ENCODE assay signal across 16 cellular contexts in genomic region chr12:19849208-19849607, GRCh38.
DNase-seq lines count a peak whose midpoint lies in the region; ATAC-seq, FAIRE-seq and TF ChIP-seq lines count a peak whose summit lies in the region.
"Had no signal": no experiment of that assay in that cellular context is flagged by ENCODE, and none has a peak within 500 bp of the region (broad histone marks: within the 10 kb centered on the region; RNA-seq: fewer than 3 reads in every experiment).

No MANE protein-coding gene starts in this region.

- H3K36me3 ChIP-seq in liver (ENCODE audit: control insufficient read depth in 4 of 4, insufficient read depth in 3 of 4, low read depth in 1 of 4, low read length in 3 of 4) (no peaks in the 10 kb centered on the region), HepG2 (replicated peaks in 1 of 2; ENCODE audit: control insufficient read depth in 1 of 2, insufficient read depth in 2 of 2, low read length in 2 of 2) (no peaks in the 10 kb centered on the region), smooth muscle cell (ENCODE audit: low read depth) (no peaks in the 10 kb centered on the region)

- FAIRE-seq in HepG2 (lab: Jason Lieb, UNC): no peak
- FAIRE-seq: A204.1 had no signal

- no peak overlapping the region for H3K4me3 ChIP-seq in liver (ENCODE audit: low read depth in 1 of 3, low read length in 3 of 3)
- no peak overlapping the region for H3K4me3 ChIP-seq in HepG2 (replicated peaks in 1 of 3; ENCODE audit: insufficient read depth in 1 of 3, low read depth in 2 of 3, low read length in 3 of 3)
- no peak overlapping the region for H3K4me3 ChIP-seq in smooth muscle cell

- H4K20me1 ChIP-seq in HepG2 (ENCODE audit: insufficient read depth, low read length): no peaks in the 10 kb centered on the region
- no peaks in the 10 kb centered on the region for H4K20me1 ChIP-seq in smooth muscle cell (ENCODE audit: low read depth)

- no peak overlapping the region for H3K9ac ChIP-seq in liver (ENCODE audit: low read depth in 1 of 2, low read length in 2 of 2)
- no peak overlapping the region for H3K9ac ChIP-seq in HepG2 (ENCODE audit: insufficient read depth, low read depth, low read length)
- H3K9ac ChIP-seq in smooth muscle cell (ENCODE audit: low read depth): no peak overlapping the region

- peaks cover 25% of the 10 kb centered on the region for H3K4me1 Mint-ChIP-seq in activated T-cell treated with anti-CD3 and anti-CD28 coated beads, Interleukin-2, amount 50 U/mL, for 24 hours (ENCODE audit: low read depth)
- H3K4me1 Mint-ChIP-seq: B cell had no signal

- H3K9me3 ChIP-seq in liver (ENCODE audit: control insufficient read depth in 4 of 4, low read length in 3 of 4): peaks cover 0 to 2% (median 0%) of the 10 kb centered on the region in 4 donors
- no peaks in the 10 kb centered on the region for H3K9me3 ChIP-seq in HepG2 (ENCODE audit: low read length)
- no peaks in the 10 kb centered on the region for H3K9me3 ChIP-seq in smooth muscle cell (replicated peaks; ENCODE audit: low read depth)

- H3K36me3 Mint-ChIP-seq in activated T-cell treated with anti-CD3 and anti-CD28 coated beads, Interleukin-2, amount 50 U/mL, for 24 hours (ENCODE audit: low read depth): no peaks in the 10 kb centered on the region

- H3K4me2 ChIP-seq in HepG2 (ENCODE audit: low read depth, low read length) (no peak overlapping the region), smooth muscle cell (no peak overlapping the region)

- H3K9me3 Mint-ChIP-seq in activated T-cell treated with anti-CD3 and anti-CD28 coated beads, Interleukin-2, amount 50 U/mL, for 24 hours: peaks cover 5% of the 10 kb centered on the region

- POLR2A ChIA-PET in HepG2 (lab: Yijun Ruan, JAX): no interaction called here

- H3K27me3 ChIP-seq in liver (ENCODE audit: control insufficient read depth in 4 of 4, insufficient read depth in 4 of 4, low read length in 3 of 4) (no peaks in the 10 kb centered on the region), HepG2 (ENCODE audit: control insufficient read depth in 1 of 2, insufficient read depth in 2 of 2, low read length in 2 of 2) (no peaks in the 10 kb centered on the region), smooth muscle cell (ENCODE audit: low read depth) (no peaks in the 10 kb centered on the region)

- H3K4me1 ChIP-seq in liver (ENCODE audit: control insufficient read depth in 4 of 4, insufficient read depth in 4 of 4, low read length in 3 of 4) (peaks cover 0 to 7% (median 5%) of the 10 kb centered on the region in 4 donors), HepG2 (ENCODE audit: insufficient read depth, low read length) (no peaks in the 10 kb centered on the region), smooth muscle cell (ENCODE audit: low read depth) (peaks cover 5% of the 10 kb centered on the region)

- TF ChIP-seq CTCF in liver (IDR thresholded peaks at IDR 0.05; ENCODE audit: low read depth, low read length, missing input control): no peak
- TF ChIP-seq CTCF in HepG2 (CRISPR knock-in tag; IDR thresholded peaks at IDR 0.05): no peak
- TF ChIP-seq CTCF in smooth muscle cell (IDR thresholded peaks at IDR 0.05; ENCODE audit: borderline replicate concordance, insufficient read depth, poor library complexity, severe bottlenecking): no peak

- H3K27ac ChIP-seq in liver (ENCODE audit: low read depth in 1 of 2, low read length in 2 of 2) (no peak overlapping the region), HepG2 (ENCODE audit: extremely low read length, insufficient read depth, low read length) (no peak overlapping the region), smooth muscle cell (ENCODE audit: low read depth) (peak overlapping the region; percentile 95)
- H3K27ac ChIP-seq: HL-60 had no signal

- TF ChIP-seq RAD21 in liver (IDR thresholded peaks at IDR 0.05) (peak in 1 of 2 donors; percentile 12), HepG2 (CRISPR knock-in tag; IDR thresholded peaks at IDR 0.05) (no peak)

- intact Hi-C loops in HepG2 (cut with micrococcal nuclease; ENCODE audit: unreplicated experiment): no loop called here

- H3K27me3 Mint-ChIP-seq in activated T-cell treated with anti-CD3 and anti-CD28 coated beads, Interleukin-2, amount 50 U/mL, for 24 hours: no peaks in the 10 kb centered on the region
- H3K27me3 Mint-ChIP-seq: B cell; CD4-positive, alpha-beta T cell had no signal

- H3K79me2 ChIP-seq in HepG2 (ENCODE audit: insufficient read depth, low read length) (no peaks in the 10 kb centered on the region), smooth muscle cell (ENCODE audit: low read depth) (no peaks in the 10 kb centered on the region)

- no peak overlapping the region for H3K4me3 Mint-ChIP-seq in activated T-cell treated with anti-CD3 and anti-CD28 coated beads, Interleukin-2, amount 50 U/mL, for 24 hours
- H3K4me3 Mint-ChIP-seq: B cell; CD4-positive, alpha-beta T cell; HFFc6 had no signal

- DNase-seq in HepG2 (ENCODE audit: low spot score) (no peak), left lobe of liver (ENCODE audit: low spot score) (no peak), smooth muscle cell (lab: John Stamatoyannopoulos, UW; ENCODE audit: unreplicated experiment) (no peak), SHP77 treated with DMSO at 0.1 percent for 48 hours (lab: John Stamatoyannopoulos, UW) (no peak)
- DNase-seq in activated T-cell treated with anti-CD3 and anti-CD28 coated beads, Interleukin-2, amount 50 U/mL, for 24 hours: no peak
- DNase-seq: C1 segment of cervical spinal cord; Calu3; CD4-positive, alpha-beta T cell; DMS 273 treated with DMSO at 0.1 percent for 48 hours; HCEC 1CT; HFFc6 had no signal

- ATAC-seq in HepG2 (no peak), left lobe of liver (peak; percentile 76), HG02970 (IDR thresholded peaks at IDR 0.05; ENCODE audit: low FRiP score, unreplicated experiment) (no peak)

- CTCF ChIA-PET in HepG2 (lab: Yijun Ruan, JAX; ENCODE audit: low intra/inter-chr PET ratio, low total read pairs): no interaction called here

- no peak overlapping the region for H3K27ac Mint-ChIP-seq in activated T-cell treated with anti-CD3 and anti-CD28 coated beads, Interleukin-2, amount 50 U/mL, for 24 hours
- H3K27ac Mint-ChIP-seq: B cell; CD4-positive, alpha-beta T cell; HFFc6 had no signal

- H2AFZ ChIP-seq in HepG2 (ENCODE audit: low read length) (no peak overlapping the region), smooth muscle cell (ENCODE audit: low read depth) (no peak overlapping the region)

- peaks cover 30% of the 10 kb centered on the region for H3F3A ChIP-seq in smooth muscle cell (ENCODE audit: low read depth)

- no peak for TF ChIP-seq EP300 in HepG2 (IDR thresholded peaks at IDR 0.05; ENCODE audit: low read depth in 2 of 2, low read length in 2 of 2)
- TF ChIP-seq EP300 in HepG2 (CRISPR knock-in tag; IDR thresholded peaks at IDR 0.05; ENCODE audit: borderline replicate concordance): no peak

- no peak for TF ChIP-seq POLR2A in HepG2 (IDR thresholded peaks at IDR 0.05; ENCODE audit: insufficient read depth in 1 of 2, low read depth in 2 of 2, low read length in 2 of 2)

- WGBS in liver: 29% methylated on average over 2 of the region's 2 CpGs
- WGBS in HepG2 (ENCODE audit: low lambda C conversion rate): 0% methylated on average over 2 of the region's 2 CpGs
- 93% methylated on average over 2 of the region's 2 CpGs for WGBS in smooth muscle cell (ENCODE audit: low lambda C conversion rate)

- in situ Hi-C loops in HepG2 (cut with HindIII; ENCODE audit: extremely low pct_ligation_motif_present, low pct_unique_long_range_greater_than_20kb): no loop called here

- BruUV-seq in HepG2 (replicated peaks; lab: Mats Ljungman, UMichigan): no TSS peak

TF ChIP-seq in liver, 16 proteins besides CTCF, POLR2A, EP300 and RAD21:
- TF ChIP-seq RXRA (IDR thresholded peaks at IDR 0.05) (peak; percentile 93 to 95), HNF4A (conservative IDR thresholded peaks at IDR 0.05) (peak in 1 of 2 donors; percentile 30), YY1 (IDR thresholded peaks at IDR 0.05) (no peak), ATF3 (IDR thresholded peaks at IDR 0.05) (no peak), FOXA2 (IDR thresholded peaks at IDR 0.05) (no peak), MAX (IDR thresholded peaks at IDR 0.05) (no peak)
TF ChIP-seq in liver: peak in this region for 2.

TF ChIP-seq in HepG2, 621 proteins besides CTCF, POLR2A, EP300 and RAD21 (continues in another document):
- TF ChIP-seq IRF9 (CRISPR knock-in tag; IDR thresholded peaks at IDR 0.05; ENCODE audit: borderline replicate concordance) (no peak), ZNF614 (CRISPR knock-in tag; IDR thresholded peaks at IDR 0.05; ENCODE audit: borderline replicate concordance) (no peak), ELF1 (CRISPR knock-in tag; IDR thresholded peaks at IDR 0.05) (no peak), ZBTB49 (CRISPR knock-in tag; IDR thresholded peaks at IDR 0.05; ENCODE audit: borderline replicate concordance) (no peak), ZNF232 (CRISPR knock-in tag; IDR thresholded peaks at IDR 0.05; ENCODE audit: borderline replicate concordance) (no peak), MXD3 (CRISPR knock-in tag; IDR thresholded peaks at IDR 0.05) (no peak), RFXANK (CRISPR knock-in tag; IDR thresholded peaks at IDR 0.05) (no peak)
